In the genomic region with DNA sequence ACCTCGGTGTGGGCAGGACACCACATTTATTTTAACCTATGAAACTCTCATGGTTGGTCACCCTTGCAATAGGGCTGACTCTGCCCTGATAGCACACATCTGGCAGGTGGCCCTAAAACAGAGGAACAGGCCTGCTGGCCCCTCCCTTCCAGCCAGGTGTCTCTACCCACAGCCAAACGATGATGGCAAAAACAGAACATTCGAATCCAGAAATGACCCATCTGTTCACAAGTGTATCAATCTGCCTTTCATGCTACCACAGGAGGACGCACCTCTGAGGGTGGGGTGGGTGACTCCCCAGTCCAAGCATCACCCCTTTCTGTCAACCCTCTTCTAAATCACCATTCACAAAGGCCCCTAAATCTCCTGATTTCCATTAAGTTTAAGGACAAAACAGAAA, we compare ENCODE assay signal across 8 cellular contexts.
DNase-seq lines count a peak whose midpoint lies in the region; ATAC-seq and FAIRE-seq lines count a peak whose summit lies in the region.

No MANE protein-coding gene starts in this region.

- H3K4me1 Mint-ChIP-seq in IgD-negative memory B cell (peaks cover 73 to 89% (median 73%) of the 10 kb centered on the region in 3 donors), naive B cell (peaks cover 91 to 100% (median 97%) of the 10 kb centered on the region in 3 donors)

- H3K27me3 Mint-ChIP-seq in IgD-negative memory B cell: no peaks in the 10 kb centered on the region
- no peaks in the 10 kb centered on the region for H3K27me3 Mint-ChIP-seq in naive B cell

- DNase-seq in GM18507 (ENCODE audit: extremely low spot score, insufficient read length, low read depth) (no peak), naive B cell (peak; percentile 65), DMS153 (lab: John Stamatoyannopoulos, UW) (no peak), NCI-H2196 treated with DMSO at 0.1 percent for 48 hours (lab: John Stamatoyannopoulos, UW; ENCODE audit: unreplicated experiment) (no peak), medulla oblongata (ENCODE audit: extremely low spot score) (no peak), NCI-H146 (lab: John Stamatoyannopoulos, UW) (no peak)

- FAIRE-seq in GM18507 (lab: Jason Lieb, UNC): peak; percentile 92

- peak overlapping the region; percentile 89 to 95 (median 90) for H3K27ac Mint-ChIP-seq in IgD-negative memory B cell
- peak overlapping the region; percentile 89 to 97 (median 95) for H3K27ac Mint-ChIP-seq in naive B cell

- H3K36me3 Mint-ChIP-seq in IgD-negative memory B cell: peaks cover 8% of the 10 kb centered on the region
- H3K36me3 Mint-ChIP-seq in naive B cell: peaks cover 59 to 66% of the 10 kb centered on the region in 2 donors

- H3K9me3 Mint-ChIP-seq in IgD-negative memory B cell (no peaks in the 10 kb centered on the region), naive B cell (peaks cover 0 to 2% (median 0%) of the 10 kb centered on the region in 7 donors)

- ATAC-seq in GM21447 (IDR thresholded peaks at IDR 0.05; ENCODE audit: unreplicated experiment): peak; percentile 42
- ATAC-seq in naive B cell (ENCODE audit: low read depth in 2 of 2): peak; percentile 59 to 61

- H3K4me3 Mint-ChIP-seq in IgD-negative memory B cell: peak overlapping the region; percentile 67 to 92 (median 80)
- H3K4me3 Mint-ChIP-seq in naive B cell: peak overlapping the region; percentile 54 to 90 (median 84)
